28 cellular contexts compared by ENCODE assay signal in the genomic region with DNA sequence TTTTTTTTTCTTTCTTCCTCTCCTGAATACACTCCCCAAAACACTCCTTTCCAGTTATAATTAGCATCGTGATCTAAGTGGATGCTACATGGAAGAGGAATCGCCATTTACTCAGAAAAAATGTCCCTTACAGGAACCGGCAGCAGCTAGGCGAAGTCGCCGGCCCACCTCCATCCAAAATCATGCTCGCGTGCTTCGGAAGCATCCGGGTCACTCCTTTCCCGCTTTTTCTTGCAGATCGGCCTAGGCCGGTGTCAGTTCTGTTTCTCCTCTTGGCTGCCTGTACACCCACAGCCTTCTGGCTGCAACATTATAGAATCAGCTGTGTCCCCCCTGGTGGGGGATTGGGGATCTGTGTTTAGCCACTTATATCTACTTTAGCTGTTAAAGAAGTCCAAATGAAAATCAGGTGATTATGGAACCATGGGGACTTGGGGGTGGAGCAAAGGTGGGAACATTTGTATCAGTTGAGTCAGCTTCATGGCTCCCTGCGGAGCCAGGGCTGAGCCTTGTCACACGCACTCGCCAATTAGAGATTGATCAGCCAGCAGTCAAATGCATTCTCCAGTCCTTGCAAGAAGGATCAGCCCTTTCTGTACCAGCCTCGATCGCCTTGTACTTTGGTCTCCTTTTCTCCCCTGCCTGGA. TPM values are rescaled to one million over a fixed set of nuclear protein-coding genes. Genes with fewer than 3 reads are reported as not detected.
"Had no signal": no experiment of that assay in that cellular context is flagged by ENCODE, and none has a peak within 500 bp of the region (broad histone marks: within the 10 kb centered on the region; RNA-seq: fewer than 3 reads in every experiment).

No MANE protein-coding gene starts in this region.

- H3K27ac ChIP-seq: esophagus squamous epithelium, gastrocnemius medialis, parathyroid adenoma, upper lobe of left lung had no signal

- H3K36me3 ChIP-seq: esophagus squamous epithelium, gastrocnemius medialis had no signal

- DNase-seq: activated CD4-positive, alpha-beta memory T cell treated with anti-CD3 and anti-CD28 coated beads, Interleukin-2, amount 10 ng/mL, durations not matched to agents 7 days and 5 days; activated gamma-delta T cell; activated naive CD4-positive, alpha-beta T cell treated with anti-CD3 and anti-CD28 coated beads, Interleukin-2, amount 50 U/mL, for 16 hours; aorta; caudate nucleus; effector memory CD8-positive, alpha-beta T cell; esophagus squamous epithelium; gastrocnemius medialis; head of caudate nucleus; hypothalamus; islet precursor cell; left cardiac atrium; mucosa of descending colon; nucleus accumbens; stimulated activated CD4-positive, alpha-beta T cell treated with anti-CD3 and anti-CD28 coated beads, Interleukin-2, amount 100 ng/mL, for 48 hours; stimulated activated CD8-positive, alpha-beta memory T cell treated with anti-CD3 and anti-CD28 coated beads, Interleukin-4, amount 100 ng/mL, for 48 hours; stimulated activated naive CD4-positive, alpha-beta T cell treated with Interleukin-2 at 50 U/mL for 16 hours; upper lobe of left lung had no signal

- H3K27me3 Mint-ChIP-seq: brain; effector memory CD8-positive, alpha-beta T cell; memory B cell had no signal

- H3K27me3 ChIP-seq: gastrocnemius medialis, upper lobe of left lung had no signal

- H3K4me3 Mint-ChIP-seq: activated CD4-positive, alpha-beta memory T cell treated with anti-CD3 and anti-CD28 coated beads, Interleukin-2, amount 10 ng/mL, durations not matched to agents 7 days and 5 days; activated CD4-positive, alpha-beta T cell treated with anti-CD3 and anti-CD28 coated beads, Interleukin-2, amount 10 ng/mL, durations not matched to agents 24 days and 14 days; activated T-helper 1 cell treated with anti-CD3 and anti-CD28 coated beads, Interleukin-12 subunit alpha, Interleukin-12 subunit beta, Interleukin-2, Interleukin-4 antibody, amounts not matched to agents 30 ng/mL and 10 ng/mL and 1 ng/mL, durations not matched to agents 14 hours and 24 hours and 36 hours; brain; memory B cell had no signal

- H3K27ac Mint-ChIP-seq: activated CD4-positive, alpha-beta memory T cell treated with anti-CD3 and anti-CD28 coated beads, Interleukin-2, amount 10 ng/mL, durations not matched to agents 7 days and 5 days; activated CD4-positive, alpha-beta T cell treated with anti-CD3 and anti-CD28 coated beads, Interleukin-2, amount 10 ng/mL, durations not matched to agents 24 days and 14 days; activated T-helper 1 cell treated with anti-CD3 and anti-CD28 coated beads, Interleukin-12 subunit alpha, Interleukin-12 subunit beta, Interleukin-2, Interleukin-4 antibody, amounts not matched to agents 30 ng/mL and 10 ng/mL and 1 ng/mL, durations not matched to agents 14 hours and 24 hours and 36 hours; memory B cell had no signal

- H3K4me1 ChIP-seq: parathyroid adenoma, upper lobe of left lung had no signal

- H3K79me2 ChIP-seq: parathyroid adenoma had no signal

- H3K9me3 ChIP-seq: esophagus squamous epithelium, gastrocnemius medialis, mucosa of descending colon, upper lobe of left lung had no signal

- H3K9ac ChIP-seq: parathyroid adenoma had no signal

- ATAC-seq: effector memory CD8-positive, alpha-beta T cell; gastrocnemius medialis; left cardiac atrium; mucosa of descending colon had no signal

- H3K4me3 ChIP-seq: esophagus squamous epithelium, gastrocnemius medialis, mucosa of descending colon, upper lobe of left lung had no signal

- H3K9me3 Mint-ChIP-seq: activated CD4-positive, alpha-beta memory T cell treated with anti-CD3 and anti-CD28 coated beads, Interleukin-2, amount 10 ng/mL, durations not matched to agents 7 days and 5 days; activated CD4-positive, alpha-beta T cell treated with anti-CD3 and anti-CD28 coated beads, Interleukin-2, amount 10 ng/mL, durations not matched to agents 24 days and 14 days; activated T-helper 1 cell treated with anti-CD3 and anti-CD28 coated beads, Interleukin-12 subunit alpha, Interleukin-12 subunit beta, Interleukin-2, Interleukin-4 antibody, amounts not matched to agents 30 ng/mL and 10 ng/mL and 1 ng/mL, durations not matched to agents 14 hours and 24 hours and 36 hours; brain; effector memory CD8-positive, alpha-beta T cell; memory B cell had no signal

RNA-seq across cellular contexts. Expression of gene SCGB1A1, which starts 45.2 kb away (rescaled TPM):
- total RNA-seq: activated CD4-positive, alpha-beta memory T cell treated with anti-CD3 and anti-CD28 coated beads, Interleukin-2, amount 10 ng/mL, durations not matched to agents 7 days and 5 days; activated CD4-positive, alpha-beta T cell treated with anti-CD3 and anti-CD28 coated beads, Interleukin-2, amount 10 ng/mL, durations not matched to agents 24 days and 14 days; activated T-helper 1 cell treated with anti-CD3 and anti-CD28 coated beads, Interleukin-12 subunit alpha, Interleukin-12 subunit beta, Interleukin-2, Interleukin-4 antibody, amounts not matched to agents 30 ng/mL and 10 ng/mL and 1 ng/mL, durations not matched to agents 14 hours and 24 hours and 36 hours; aorta; dermis microvascular lymphatic vessel endothelial cell; gastrocnemius medialis; left cardiac atrium; lower leg skin; mucosa of descending colon; subcutaneous adipose tissue; T-helper 1 cell treated with Interleukin-12 subunit alpha and Interleukin-12 subunit beta and Interleukin-4 antibody, amounts not matched to agents 30 ng/mL and 1 ng/mL, for 36 hours had no signal
- polyA plus RNA-seq: neural cell had no signal
